In genomic region chr2:174169372-174169771, GRCh38 we compare ENCODE assay signal across 32 cellular contexts.
"Had no signal": no experiment of that assay in that cellular context is flagged by ENCODE, and none has a peak within 500 bp of the region (broad histone marks: within the 10 kb centered on the region; RNA-seq: fewer than 3 reads in every experiment).

No MANE protein-coding gene starts in this region.

- H3K27ac ChIP-seq: adrenal gland, body of pancreas, brain microvascular endothelial cell, breast epithelium, VCaP had no signal

- H3K36me3 ChIP-seq: adrenal gland, brain microvascular endothelial cell, breast epithelium had no signal

- ATAC-seq: activated CD8-positive, alpha-beta T cell treated with anti-CD3 and anti-CD28 coated beads for 36 hours; activated naive CD4-positive, alpha-beta T cell treated with anti-CD3 and anti-CD28 coated beads, Interleukin-2, amount 50 U/mL, for 72 hours; activated T-cell treated with anti-CD3 and anti-CD28 coated beads, Interleukin-2, amount 50 U/mL, for 4 hours; activated T-cell treated with anti-CD3 and anti-CD28 coated beads, Interleukin-2, amount 50 U/mL, for 72 hours; activated T-helper 17 cell treated with anti-CD3 and anti-CD28 coated beads, Interleukin-2, amount 50 U/mL, for 72 hours; body of pancreas had no signal

- H3K9me3 ChIP-seq: body of pancreas had no signal

- DNase-seq: activated B cell treated with CpG ODN at 0.5 μM for 24 hours; activated CD4-positive, alpha-beta memory T cell treated with anti-CD3 and anti-CD28 coated beads for 36 hours; activated CD4-positive, alpha-beta T cell treated with anti-CD3 and anti-CD28 coated beads for 4 hours; activated CD4-positive, alpha-beta T cell treated with anti-CD3 and anti-CD28 coated beads, Interleukin-2, amount 10 ng/mL, durations not matched to agents 24 days and 14 days; activated CD4-positive, alpha-beta T cell treated with anti-CD3 and anti-CD28 coated beads, Interleukin-2, amount 50 U/mL, for 1 hour; activated CD4-positive, alpha-beta T cell treated with anti-CD3 and anti-CD28 coated beads, Interleukin-2, amount 50 U/mL, for 4 hours; activated CD4-positive, CD25-positive, alpha-beta regulatory T cell treated with anti-CD3 and anti-CD28 coated beads, Interleukin-2, amount 50 U/mL, for 72 hours; activated CD8-positive, alpha-beta memory T cell treated with anti-CD3 and anti-CD28 coated beads, Interleukin-2, amount 50 U/mL, for 4 hours; activated CD8-positive, alpha-beta T cell treated with anti-CD3 and anti-CD28 coated beads for 36 hours; activated effector memory CD4-positive, alpha-beta T cell treated with anti-CD3 and anti-CD28 coated beads, Interleukin-2, amount 50 U/mL, for 16 hours; activated gamma-delta T cell treated with Interleukin-2 at 50 U/mL for 16 hours; activated naive CD4-positive, alpha-beta T cell; activated naive CD4-positive, alpha-beta T cell treated with anti-CD3 and anti-CD28 coated beads for 36 hours; activated naive CD4-positive, alpha-beta T cell treated with anti-CD3 and anti-CD28 coated beads, Interleukin-2, amount 50 U/mL, for 16 hours; activated naive CD8-positive, alpha-beta T cell treated with anti-CD3 and anti-CD28 coated beads for 36 hours; activated T-cell treated with anti-CD3 and anti-CD28 coated beads for 4 hours; activated T-cell treated with anti-CD3 and anti-CD28 coated beads, Interleukin-2, amount 50 U/mL, for 1 hour; activated T-cell treated with anti-CD3 and anti-CD28 coated beads, Interleukin-2, amount 50 U/mL, for 4 hours; activated T-cell treated with anti-CD3 and anti-CD28 coated beads, Interleukin-2, amount 50 U/mL, for 72 hours; adrenal gland; amniotic stem cell; aorta; body of pancreas; brain microvascular endothelial cell; central memory CD4-positive, alpha-beta T cell; T-helper 9 cell had no signal

- FAIRE-seq: astrocyte, colon had no signal

- H3K4me1 ChIP-seq: adrenal gland, body of pancreas, breast epithelium had no signal

- H3K4me3 ChIP-seq: adrenal gland, body of pancreas, breast epithelium had no signal

- H3K27me3 ChIP-seq: adrenal gland, body of pancreas, brain microvascular endothelial cell, breast epithelium had no signal
